ENCODE assay signal across 8 cellular contexts in genomic region chr1:21814241-21814918, GRCh38. TPM values are rescaled to one million over a fixed set of nuclear protein-coding genes. Genes with fewer than 3 reads are reported as not detected.
DNase-seq lines count a peak whose midpoint lies in the region; ATAC-seq, FAIRE-seq and TF ChIP-seq lines count a peak whose summit lies in the region.

No MANE protein-coding gene starts in this region.

- FAIRE-seq in H1 (lab: Jason Lieb, UNC), result no peak

- H3K23ac ChIP-seq in H1 (ENCODE audit: insufficient read length), result no peak overlapping the region

- no peak overlapping the region for H4K5ac ChIP-seq in H1 (ENCODE audit: insufficient read length, low read depth, low read length)

- DNase-seq in T-helper 17 cell (peak in 1 of 3 donors; percentile 18), H1 (ENCODE audit: low read depth in 1 of 2, low spot score in 2 of 2) (peak; percentile 47 to 91), SHP77 (lab: John Stamatoyannopoulos, UW) (no peak), MV-4-11 (lab: John Stamatoyannopoulos, UW) (no peak), NCI-H2029 treated with DMSO at 0.1 percent for 48 hours (lab: John Stamatoyannopoulos, UW) (no peak)

- 0 out of 2 replicates have a peak overlapping the region, but pooled peaks have one; percentile 94 for H2AK5ac ChIP-seq in H1 (ENCODE audit: low read depth, low read length)

- no peaks in the 10 kb centered on the region for H3K79me1 ChIP-seq in H1 (ENCODE audit: low read depth, low read length)

- CTCF ChIA-PET in H1 (lab: Charles Lee; ENCODE audit: partially characterized antibody), result interaction anchor here (0.7 to 1.9 kb wide), 5 partner anchors 11 to 128 kb away, joined by 3 to 8 read pairs (median 3); no protein-coding TSS in a partner anchor

- peak overlapping the region; percentile 38 to 71 (median 46) for H3K9ac ChIP-seq in H1 (replicated peaks in 1 of 4; ENCODE audit: extremely low read depth in 1 of 4, low read depth in 3 of 4, low read length in 3 of 4)

- peak overlapping the region; percentile 92; the same call in 1 of the 2 replicates for H2BK12ac ChIP-seq in H1 (ENCODE audit: low read depth, low read length)

- peak overlapping the region; percentile 66 to 67 for H3K4me2 ChIP-seq in H1 (ENCODE audit: insufficient read depth in 1 of 2, low read depth in 2 of 2, low read length in 2 of 2)

- H3K4me1 Mint-ChIP-seq in T-helper 17 cell, result peaks cover 10% of the 10 kb centered on the region

- 18% methylated on average over 40 of the region's 65 CpGs; no CpG with 5 or more reads in 1 of the 2 experiments for WGBS in H1 (ENCODE audit: extremely low coverage in 1 of 2, insufficient coverage in 1 of 2, insufficient read length in 1 of 2, insufficient replicate concordance in 2 of 2, low coverage in 1 of 2, low lambda C conversion rate in 2 of 2, missing lambda C conversion rate in 1 of 2), 2 experiments

- no peak overlapping the region; the same call in none of the 2 replicates for H3K18ac ChIP-seq in H1 (ENCODE audit: extremely low read depth, low read length)

- H2BK5ac ChIP-seq in H1 (ENCODE audit: low read depth, low read length), result peak overlapping the region; percentile 24; the same call in 1 of the 2 replicates

- H3K36me3 ChIP-seq in H1 (ENCODE audit: control insufficient read depth in 2 of 4, insufficient read depth in 4 of 4, low read length in 3 of 4) (no peaks in the 10 kb centered on the region), muscle layer of duodenum (ENCODE audit: control insufficient read depth in 1 of 2, insufficient read depth in 2 of 2, low read length in 2 of 2) (no peaks in the 10 kb centered on the region)

- POLR2A ChIA-PET in H1 (lab: Charles Lee; ENCODE audit: partially characterized antibody), result interaction anchor here (1.3 kb wide), 1 partner anchor 31 kb away, joined by 5 read pairs; no protein-coding TSS in a partner anchor

- no peak overlapping the region for H2BK20ac ChIP-seq in H1 (ENCODE audit: low read length)

- no peaks in the 10 kb centered on the region for H4K20me1 ChIP-seq in H1 (replicated peaks in 1 of 2; ENCODE audit: control insufficient read depth in 1 of 2, insufficient read depth in 2 of 2, low read length in 2 of 2)

- no peak overlapping the region; the same call in 1 of the 2 replicates for H3K27ac ChIP-seq in H1 (ENCODE audit: low read depth, low read length)
- H3K27ac ChIP-seq in muscle layer of duodenum (ENCODE audit: low read length), result no peak overlapping the region

- ATAC-seq in T-helper 17 cell (peak; percentile 81), HG03139 (IDR thresholded peaks at IDR 0.05; ENCODE audit: unreplicated experiment) (no peak)

- H3K27me3 ChIP-seq in H1 (replicated peaks in 1 of 4; ENCODE audit: control insufficient read depth in 3 of 4, extremely low read depth in 1 of 4, insufficient read depth in 3 of 4, low read length in 3 of 4) (no peaks in the 10 kb centered on the region; a peak in 2 of 7 replicates), muscle layer of duodenum (ENCODE audit: low read depth, low read length) (no peaks in the 10 kb centered on the region)

- TF ChIP-seq RAD21 in H1 (IDR thresholded peaks at IDR 0.05 in 1 of 2, conservative IDR thresholded peaks at IDR 0.05 in 1 of 2; ENCODE audit: low read depth in 2 of 2, low read length in 2 of 2), result peak; percentile 39 to 61; a peak in 3 of 4 replicates

- no peak for TF ChIP-seq EP300 in H1 (IDR thresholded peaks at IDR 0.05; ENCODE audit: borderline replicate concordance in 1 of 2, low read depth in 2 of 2, low read length in 2 of 2)

- H3K9me3 ChIP-seq in T-helper 17 cell (ENCODE audit: control insufficient read depth, low read length, poor library complexity, severe bottlenecking) (no peaks in the 10 kb centered on the region), H1 (ENCODE audit: insufficient read depth in 2 of 2, low read depth in 1 of 2, low read length in 1 of 2) (no peaks in the 10 kb centered on the region), muscle layer of duodenum (ENCODE audit: control insufficient read depth in 1 of 2, low read length in 2 of 2) (no peaks in the 10 kb centered on the region)

- no peak overlapping the region for H3K27ac Mint-ChIP-seq in T-helper 17 cell

- H2BK120ac ChIP-seq in H1 (replicated peaks; ENCODE audit: low read depth, low read length), result peak overlapping the region; percentile 33

- TF ChIP-seq POLR2A in GM19193 (IDR thresholded peaks at IDR 0.05; ENCODE audit: extremely low read depth, insufficient read depth, insufficient read length) (peak; percentile 15), H1 (IDR thresholded peaks at IDR 0.05; ENCODE audit: control extremely low read depth in 1 of 2, low read depth in 2 of 2, low read length in 2 of 2) (peak in 1 of 2 experiments; percentile 66; a peak in 2 of 3 replicates)

- peaks cover 28% of the 10 kb centered on the region for H3K27me3 Mint-ChIP-seq in T-helper 17 cell

- H3K79me2 ChIP-seq in H1 (ENCODE audit: control insufficient read depth in 1 of 2, insufficient read depth in 2 of 2, low read length in 2 of 2), result no peaks in the 10 kb centered on the region

- peaks cover 4% of the 10 kb centered on the region for H3K36me3 Mint-ChIP-seq in T-helper 17 cell (ENCODE audit: low read depth)

- H3K4me1 ChIP-seq in H1 (replicated peaks in 1 of 4; ENCODE audit: control insufficient read depth in 3 of 4, insufficient read depth in 4 of 4, low read length in 3 of 4), result peaks cover 0 to 11% (median 2%) of the 10 kb centered on the region in 4 experiments; a peak in 5 of 7 replicates
- H3K4me1 ChIP-seq in muscle layer of duodenum (ENCODE audit: control insufficient read depth in 1 of 2, insufficient read depth in 2 of 2, low read length in 2 of 2), result peaks cover 3 to 10% of the 10 kb centered on the region in 2 donors

- H3K4me3 Mint-ChIP-seq in T-helper 17 cell, result peak overlapping the region; percentile 49

- no peak overlapping the region for H3K56ac ChIP-seq in H1 (replicated peaks; ENCODE audit: insufficient read length, low read depth, low read length)

- H2AFZ ChIP-seq in H1 (ENCODE audit: low read length), result 0 out of 2 replicates have a peak overlapping the region, but pooled peaks have one; percentile 34

- H3K14ac ChIP-seq in H1 (ENCODE audit: insufficient read length), result no peak overlapping the region

- H3K4me3 ChIP-seq in H1 (ENCODE audit: extremely low read depth in 1 of 4, insufficient read depth in 2 of 4, low read depth in 3 of 4, low read length in 4 of 4) (peak overlapping the region; percentile 48 to 66 (median 58)), muscle layer of duodenum (ENCODE audit: low read depth in 1 of 2, low read length in 2 of 2) (peak overlapping the region; percentile 16 to 52)

- peak overlapping the region; percentile 94 for H4K8ac ChIP-seq in H1 (ENCODE audit: extremely low read depth, insufficient read depth, low read length)

- no peak overlapping the region for H3K4ac ChIP-seq in H1 (replicated peaks; ENCODE audit: insufficient read length, low read depth, low read length)

- no peaks in the 10 kb centered on the region for H3K23me2 ChIP-seq in H1 (ENCODE audit: low read depth, low read length)

- peak overlapping the region; percentile 95 for H4K91ac ChIP-seq in H1 (replicated peaks; ENCODE audit: insufficient read length, low read length)

- no peak overlapping the region; the same call in 1 of the 2 replicates for H2BK15ac ChIP-seq in H1 (ENCODE audit: low read length)

- TF ChIP-seq CTCF in H1 (IDR thresholded peaks at IDR 0.05; ENCODE audit: control extremely low read depth in 1 of 3, insufficient read depth in 1 of 3, low read depth in 1 of 3, low read length in 3 of 3), result peak; percentile 69 to 78 (median 74)

TF ChIP-seq in H1, 55 proteins besides CTCF, POLR2A, EP300 and RAD21 (continues in another document):
- no peak for TF ChIP-seq MAFK (IDR thresholded peaks at IDR 0.05; ENCODE audit: low read depth, low read length)
- 0 out of 2 replicates have a peak, but pooled peaks have one; percentile 55 for TF ChIP-seq YY1 (IDR thresholded peaks at IDR 0.05; ENCODE audit: low read depth, low read length)
- no peak for TF ChIP-seq JUN (IDR thresholded peaks at IDR 0.05; ENCODE audit: low read depth, low read length)
- TF ChIP-seq EGR1 (IDR thresholded peaks at IDR 0.05; ENCODE audit: borderline replicate concordance, low read depth, low read length), result peak; percentile 6; the same call in 1 of the 2 replicates
- TF ChIP-seq CEBPB (IDR thresholded peaks at IDR 0.05; ENCODE audit: low read depth, low read length), result no peak
- no peak for TF ChIP-seq RNF2 (IDR thresholded peaks at IDR 0.05; ENCODE audit: borderline replicate concordance, low read depth, low read length, missing control alignments, poor library complexity, severe bottlenecking)
- TF ChIP-seq KDM1A (IDR thresholded peaks at IDR 0.05; ENCODE audit: borderline replicate concordance, low read length), result peak; percentile 97
- TF ChIP-seq BACH1 (IDR thresholded peaks at IDR 0.05; ENCODE audit: low read length), result peak; percentile 87
- TF ChIP-seq CBX5 (IDR thresholded peaks at IDR 0.05; ENCODE audit: low read depth, low read length), result no peak
- no peak for TF ChIP-seq SIN3A (conservative IDR thresholded peaks at IDR 0.05 in 1 of 2, IDR thresholded peaks at IDR 0.05 in 1 of 2; ENCODE audit: low read depth in 1 of 2, low read length in 2 of 2)

RNA-seq across cellular contexts. Expression of gene LDLRAD2, which starts 2.3 kb away (rescaled TPM):
- total RNA-seq in T-helper 17 cell, result not detected
- total RNA-seq in H1 (2021; fragmentation: NEBNext Ultra II Directional; extraction: Animal tissue kit (Norgen Biotek cat#: 25700)), result 0.74 and 0.94 TPM in 2 replicates
- polyA plus RNA-seq in H1 (2011; rRNA removed), result 0.48 and 1.0 TPM in 2 replicates
- polyA plus RNA-seq in H1 (2011; cell fraction: cytosol; rRNA removed), result 0.62 TPM
- polyA plus RNA-seq in H1 (2011; cell fraction: nucleus; rRNA removed), result 3.5 TPM
- polyA plus RNA-seq in H1 (2012, experiment 1 of 2), result 4.6 to 16.0 TPM (median 12.2 TPM) in 4 replicates
- polyA plus RNA-seq in H1 (2012, experiment 2 of 2), result 2.3 TPM
- 1.1 TPM for polyA plus RNA-seq in H1 (2013, experiment 1 of 2)
- polyA plus RNA-seq in H1 (2013, experiment 2 of 2), result 0.92 TPM
- polyA minus RNA-seq in H1 (2011; rRNA and poly(A)+ RNA removed), result 0.24 and 0.76 TPM in 2 replicates
- 1.1 TPM for polyA minus RNA-seq in H1 (2011; cell fraction: cytosol; rRNA and poly(A)+ RNA removed)
- 1.7 TPM for polyA minus RNA-seq in H1 (2011; cell fraction: nucleus; rRNA and poly(A)+ RNA removed)

RNA-seq across cellular contexts. Expression of gene USP48, which starts 31.4 kb away (rescaled TPM):
- total RNA-seq in T-helper 17 cell, result 10 to 100 TPM; 84.3 to 93.3 TPM
- total RNA-seq in H1 (2021; fragmentation: NEBNext Ultra II Directional; extraction: Animal tissue kit (Norgen Biotek cat#: 25700)), result 81.5 and 83.5 TPM in 2 replicates
- polyA plus RNA-seq in H1 (2011; rRNA removed), result 10.1 and 12.8 TPM in 2 replicates
- 28.3 TPM for polyA plus RNA-seq in H1 (2011; cell fraction: cytosol; rRNA removed)
- 15.4 TPM for polyA plus RNA-seq in H1 (2011; cell fraction: nucleus; rRNA removed)
- 38.7 to 60.9 TPM (median 40.0 TPM) in 4 replicates for polyA plus RNA-seq in H1 (2012, experiment 1 of 2)
- 2.6 TPM for polyA plus RNA-seq in H1 (2012, experiment 2 of 2)
- 39.9 TPM for polyA plus RNA-seq in H1 (2013, experiment 1 of 2)
- 39.8 TPM for polyA plus RNA-seq in H1 (2013, experiment 2 of 2)
- polyA minus RNA-seq in H1 (2011; rRNA and poly(A)+ RNA removed), result 32.3 and 38.6 TPM in 2 replicates
- polyA minus RNA-seq in H1 (2011; cell fraction: cytosol; rRNA and poly(A)+ RNA removed), result 26.3 TPM
- polyA minus RNA-seq in H1 (2011; cell fraction: nucleus; rRNA and poly(A)+ RNA removed), result 52.6 TPM

Comparison
In these comparisons a context has a peak if more than half of its experiments do, and no peak if none do; other contexts are left out.
1. DNase-seq: peak in H1 (2 of 2); none in SHP77 (0 of 2), MV-4-11 (single experiment) and NCI-H2029 treated with DMSO at 0.1 percent for 48 hours (single experiment).